In genomic region chr9:124852829-124853531, GRCh38 we compare ENCODE assay signal across 8 cellular contexts. TPM values are rescaled to one million over a fixed set of nuclear protein-coding genes. Genes with fewer than 3 reads are reported as not detected.
DNase-seq lines count a peak whose midpoint lies in the region; ATAC-seq and TF ChIP-seq lines count a peak whose summit lies in the region.

Gene WDR38, plus strand, starts transcription at chr9:124853460. Its CDS starts 72 bp downstream, at chr9:124853532.

- peaks cover 28% of the 10 kb centered on the region for H4K20me1 ChIP-seq in OCI-LY3 (ENCODE audit: insufficient read depth, low read length)

- H3K27ac ChIP-seq in OCI-LY3 (ENCODE audit: low read length) (no peak within 1 kb of the TSS), esophagus (ENCODE audit: low read depth in 2 of 2, low read length in 1 of 2) (peak within 1 kb of the TSS; percentile 8 to 30), mucosa of rectum (ENCODE audit: low read depth in 2 of 2, low read length in 2 of 2) (no peak within 1 kb of the TSS)

- peak within 1 kb of the TSS; percentile 74 for H3K4me3 ChIP-seq in OCI-LY3 (ENCODE audit: low read length)
- H3K4me3 ChIP-seq in esophagus (ENCODE audit: low read depth in 1 of 2, low read length in 2 of 2): peak within 1 kb of the TSS; percentile 36 to 51
- H3K4me3 ChIP-seq in mucosa of rectum (ENCODE audit: low read length in 2 of 2): peak within 1 kb of the TSS; percentile 60 to 69

- 1% methylated on average over 51 of the region's 51 CpGs for WGBS in esophagus, 2 donors

- H2AFZ ChIP-seq in OCI-LY3 (ENCODE audit: low read depth, low read length): peak within 1 kb of the TSS; percentile 74; the same call in 1 of the 2 replicates

- peaks cover 16% of the 10 kb centered on the region for H3K36me3 ChIP-seq in OCI-LY3 (replicated peaks; ENCODE audit: low read depth, low read length)
- H3K36me3 ChIP-seq in esophagus (ENCODE audit: control insufficient read depth in 2 of 2, insufficient read depth in 2 of 2, low read length in 1 of 2): peaks cover 7 to 20% of the 10 kb centered on the region in 2 donors
- H3K36me3 ChIP-seq in mucosa of rectum (ENCODE audit: control insufficient read depth in 2 of 2, insufficient read depth in 2 of 2, low read length in 2 of 2): peaks cover 7 to 15% of the 10 kb centered on the region in 2 donors

- ATAC-seq in GM19043 (IDR thresholded peaks at IDR 0.05; ENCODE audit: low read depth, unreplicated experiment) (peak; percentile 58), HG03460 (IDR thresholded peaks at IDR 0.05; ENCODE audit: unreplicated experiment) (peak; percentile 66)

- peak; percentile 89 for DNase-seq in AG20443 (ENCODE audit: low spot score)
- peak; percentile 82 for DNase-seq in activated T-cell treated with anti-CD3 and anti-CD28 coated beads, Interleukin-2, amount 50 U/mL, for 1 hour
- DNase-seq in stimulated activated CD8-positive, alpha-beta memory T cell treated with anti-CD3 and anti-CD28 coated beads, Interleukin-7, amount 100 ng/mL, for 24 hours (ENCODE audit: low read depth): peak; percentile 57

- H3K4me1 ChIP-seq in OCI-LY3 (ENCODE audit: low read length) (peaks cover 15% of the 10 kb centered on the region), esophagus (ENCODE audit: control insufficient read depth in 2 of 2, insufficient read depth in 2 of 2, low read length in 1 of 2) (peaks cover 2 to 7% of the 10 kb centered on the region in 2 donors), mucosa of rectum (ENCODE audit: control insufficient read depth in 2 of 2, insufficient read depth in 2 of 2, low read length in 2 of 2) (peaks cover 6 to 12% of the 10 kb centered on the region in 2 donors)

- TF ChIP-seq CTCF in OCI-LY3 (IDR thresholded peaks at IDR 0.05; ENCODE audit: low read depth, low read length): peak; percentile 96

- peak within 1 kb of the TSS; percentile 93 for H3K4me2 ChIP-seq in OCI-LY3 (ENCODE audit: low read length)

- H3K27me3 ChIP-seq in OCI-LY3 (ENCODE audit: low read depth, low read length) (no peaks in the 10 kb centered on the region), esophagus (ENCODE audit: control insufficient read depth in 1 of 2, insufficient read depth in 2 of 2, low read length in 2 of 2) (no peaks in the 10 kb centered on the region), mucosa of rectum (ENCODE audit: control insufficient read depth in 2 of 2, insufficient read depth in 2 of 2, low read length in 2 of 2) (no peaks in the 10 kb centered on the region)

- H3K79me2 ChIP-seq in OCI-LY3 (ENCODE audit: low read length): no peaks in the 10 kb centered on the region

- H3K9ac ChIP-seq in OCI-LY3 (ENCODE audit: low read length) (peak within 1 kb of the TSS; percentile 48; the same call in 1 of the 2 replicates), mucosa of rectum (ENCODE audit: low read depth in 1 of 2, low read length in 2 of 2) (peak within 1 kb of the TSS; percentile 17 to 41)

- H3K9me3 ChIP-seq in OCI-LY3 (ENCODE audit: insufficient read depth, low read length): no peaks in the 10 kb centered on the region
- H3K9me3 ChIP-seq in esophagus (ENCODE audit: control insufficient read depth in 2 of 2, insufficient read depth in 1 of 2, low read depth in 1 of 2, low read length in 1 of 2): no peaks in the 10 kb centered on the region
- no peaks in the 10 kb centered on the region for H3K9me3 ChIP-seq in mucosa of rectum (ENCODE audit: control insufficient read depth in 2 of 2, low read length in 2 of 2)

RNA-seq across cellular contexts. Expression of gene WDR38, which starts in this region (rescaled TPM):
- not detected for polyA plus RNA-seq in esophagus

Comparison
In these comparisons a context has a peak if more than half of its experiments do, and no peak if none do; other contexts are left out.
1. H3K27ac ChIP-seq: peak in esophagus (2 of 2); none in OCI-LY3 (single experiment) and mucosa of rectum (0 of 2).
2. Peak in every context shown above with its lines, with median percentiles within 50 percentile points of each other: DNase-seq and H3K4me3 ChIP-seq.